10 cellular contexts compared by ENCODE assay signal in genomic region chr3:127748754-127749327, GRCh38.
A peak's percentile ranks its signal among the peaks of the same experiment; 100 is the strongest.
DNase-seq lines count a peak whose midpoint lies in the region; ATAC-seq and TF ChIP-seq lines count a peak whose summit lies in the region.
"Had no signal": no experiment of that assay in that cellular context is flagged by ENCODE, and none has a peak within 500 bp of the region (broad histone marks: within the 10 kb centered on the region; RNA-seq: fewer than 3 reads in every experiment).

No MANE protein-coding gene starts in this region.

- ATAC-seq in lung (ENCODE audit: insufficient read depth, low FRiP score) (no peak), HG02840 (IDR thresholded peaks at IDR 0.05; ENCODE audit: low FRiP score, unreplicated experiment) (no peak), HG03196 (IDR thresholded peaks at IDR 0.05; ENCODE audit: unreplicated experiment) (no peak), HG02610 (IDR thresholded peaks at IDR 0.05; ENCODE audit: unreplicated experiment) (no peak)
- ATAC-seq: activated T-cell treated with anti-CD3 and anti-CD28 coated beads, Interleukin-2, amount 50 U/mL, for 4 hours had no signal

- TF ChIP-seq CTCF in Loucy (conservative IDR thresholded peaks at IDR 0.05; ENCODE audit: low read length), result no peak
- no peak for TF ChIP-seq CTCF in lung (IDR thresholded peaks at IDR 0.05; ENCODE audit: control extremely low read depth, extremely low read depth)
- no peak for TF ChIP-seq CTCF in thyroid gland (IDR thresholded peaks at IDR 0.05)

- no peaks in the 10 kb centered on the region for H3F3A ChIP-seq in Loucy (ENCODE audit: low read depth)

- H3K9me2 ChIP-seq in Loucy (replicated peaks; ENCODE audit: low read depth, low read length), result no peaks in the 10 kb centered on the region

- H3K27ac ChIP-seq in cingulate gyrus (ENCODE audit: low read depth, low read length) (peak overlapping the region; percentile 12), lung (ENCODE audit: low read depth in 1 of 2, low read length in 1 of 2) (peak overlapping the region; percentile 69 to 72), thyroid gland (peak overlapping the region in 2 of 3 donors; percentile 36 to 57)
- H3K27ac ChIP-seq: parathyroid adenoma had no signal

- DNase-seq in lung (ENCODE audit: low spot score) (peak; percentile 71), thyroid gland (peak; percentile 66 to 83), COR-L47 (lab: John Stamatoyannopoulos, UW) (no peak)
- DNase-seq: activated T-cell treated with anti-CD3 and anti-CD28 coated beads, Interleukin-2, amount 50 U/mL, for 4 hours had no signal

- TF ChIP-seq POLR2A in thyroid gland (IDR thresholded peaks at IDR 0.05), result no peak

- H3K4me2 ChIP-seq in Loucy (ENCODE audit: low read depth, low read length, poor library complexity, severe bottlenecking), result no peak overlapping the region

- peaks cover 83% of the 10 kb centered on the region for H3K79me2 ChIP-seq in Loucy (ENCODE audit: insufficient read depth, low read length)
- H3K79me2 ChIP-seq: parathyroid adenoma had no signal

- no peaks in the 10 kb centered on the region for H3K27me3 ChIP-seq in Loucy (ENCODE audit: insufficient read depth, low read length, poor library complexity, severe bottlenecking)
- no peaks in the 10 kb centered on the region for H3K27me3 ChIP-seq in lung (ENCODE audit: control insufficient read depth, insufficient read depth)
- no peaks in the 10 kb centered on the region for H3K27me3 ChIP-seq in thyroid gland

- H3K4me3 ChIP-seq in Loucy (ENCODE audit: low read length, poor library complexity, severe bottlenecking), result no peak overlapping the region
- H3K4me3 ChIP-seq in lung, result no peak overlapping the region
- H3K4me3 ChIP-seq in thyroid gland (replicated peaks in 1 of 3), result no peak overlapping the region

- peak overlapping the region; percentile 61 for H3K9ac ChIP-seq in Loucy (ENCODE audit: low read depth, low read length, poor library complexity, severe bottlenecking)
- H3K9ac ChIP-seq: parathyroid adenoma had no signal

- peaks cover 36% of the 10 kb centered on the region for H3K4me1 ChIP-seq in Loucy (ENCODE audit: insufficient read depth, low read length, poor library complexity, severe bottlenecking)
- peaks cover 2 to 10% of the 10 kb centered on the region in 2 donors for H3K4me1 ChIP-seq in lung (ENCODE audit: control insufficient read depth in 2 of 2, insufficient read depth in 2 of 2, low read length in 2 of 2)
- H3K4me1 ChIP-seq in thyroid gland, result peaks cover 12 to 35% of the 10 kb centered on the region in 2 donors
- H3K4me1 ChIP-seq: parathyroid adenoma had no signal

- H2AFZ ChIP-seq in Loucy (ENCODE audit: low read length), result no peak overlapping the region
- H2AFZ ChIP-seq: parathyroid adenoma had no signal

- no peaks in the 10 kb centered on the region for H4K20me1 ChIP-seq in Loucy (ENCODE audit: insufficient read depth, low read length, poor library complexity, severe bottlenecking)

- 68 to 85% methylated on average over 9 of the region's 9 CpGs for WGBS in lung, 2 donors
- WGBS in thyroid gland, 2 donors, result 50 to 57% methylated on average over 9 of the region's 9 CpGs

- intact Hi-C loops in thyroid gland (cut with DNase I), result no loop called here

- no peaks in the 10 kb centered on the region for H3K9me3 ChIP-seq in Loucy (ENCODE audit: insufficient read depth, low read depth, low read length)
- H3K9me3 ChIP-seq in lung (ENCODE audit: control insufficient read depth in 2 of 2, insufficient read depth in 1 of 2, low read length in 1 of 2), result no peaks in the 10 kb centered on the region
- no peaks in the 10 kb centered on the region for H3K9me3 ChIP-seq in thyroid gland

- H3K36me3 ChIP-seq in Loucy (ENCODE audit: insufficient read depth, low read length) (peaks cover 39% of the 10 kb centered on the region; the same call in 1 of the 2 replicates), lung (ENCODE audit: control insufficient read depth in 2 of 2, insufficient read depth in 2 of 2, low read length in 2 of 2) (no peaks in the 10 kb centered on the region), thyroid gland (no peaks in the 10 kb centered on the region)

Comparison
In these comparisons a context has a peak if more than half of its experiments do, and no peak if none do; other contexts are left out.
1. H3K27ac ChIP-seq: peak in every context shown above with its lines; median percentile 70 in lung; 46 in thyroid gland; 12 in cingulate gyrus.